ENCODE assay signal across 28 cellular contexts in the genomic region with DNA sequence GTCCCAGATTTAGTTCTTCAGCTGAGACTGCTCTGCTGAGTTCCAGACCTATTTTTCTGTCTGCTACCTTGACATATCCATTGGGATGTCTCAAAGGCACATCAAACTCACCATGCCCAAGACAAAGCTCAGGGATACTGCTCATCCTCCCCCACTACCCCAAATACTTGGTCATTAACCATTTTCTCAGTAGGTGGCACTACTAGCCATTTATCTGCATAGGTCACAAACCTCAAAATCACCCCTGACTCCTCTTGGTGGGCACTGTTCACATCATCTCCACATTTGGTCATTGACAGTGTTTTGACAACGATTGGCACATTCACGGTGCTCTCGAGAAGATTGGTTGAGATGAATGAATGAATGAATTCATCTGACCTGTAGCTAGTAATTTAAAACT. TPM values are rescaled to one million over a fixed set of nuclear protein-coding genes. Genes with fewer than 3 reads are reported as not detected.
"Had no signal": no experiment of that assay in that cellular context is flagged by ENCODE, and none has a peak within 500 bp of the region (broad histone marks: within the 10 kb centered on the region; RNA-seq: fewer than 3 reads in every experiment).

No MANE protein-coding gene starts in this region.

- H3K9me3 ChIP-seq: esophagus muscularis mucosa, gastroesophageal sphincter, heart left ventricle, prostate gland, tibial artery had no signal

- H3K27ac ChIP-seq: esophagus muscularis mucosa, gastroesophageal sphincter, heart left ventricle, prostate gland, tibial artery had no signal

- H3K9me3 Mint-ChIP-seq: activated CD4-positive, alpha-beta memory T cell treated with anti-CD3 and anti-CD28 coated beads for 36 hours; activated T-helper 1 cell treated with anti-CD3 and anti-CD28 coated beads, Interleukin-12 subunit alpha, Interleukin-12 subunit beta, Interleukin-2, Interleukin-4 antibody, amounts not matched to agents 30 ng/mL and 10 ng/mL and 1 ng/mL, durations not matched to agents 14 hours and 24 hours and 36 hours; dendritic cell treated with granulocyte-macrophage colony-stimulating factor and Interleukin-4, amounts not matched to agents 40 ng/mL and 50 ng/mL, for 4 days; immature natural killer cell; memory B cell; naive B cell; neural crest cell; WTC11 had no signal

- H3K27me3 Mint-ChIP-seq: activated CD4-positive, alpha-beta memory T cell treated with anti-CD3 and anti-CD28 coated beads for 36 hours; activated naive CD8-positive, alpha-beta T cell had no signal

- H3K4me1 Mint-ChIP-seq: immature natural killer cell, memory B cell, naive B cell, WTC11 had no signal

- H3K36me3 Mint-ChIP-seq: activated CD4-positive, alpha-beta memory T cell treated with anti-CD3 and anti-CD28 coated beads for 36 hours; activated naive CD8-positive, alpha-beta T cell; immature natural killer cell; memory B cell; naive B cell; WTC11 had no signal

- H3K4me3 Mint-ChIP-seq: activated CD4-positive, alpha-beta memory T cell treated with anti-CD3 and anti-CD28 coated beads for 36 hours; activated naive CD8-positive, alpha-beta T cell; activated T-helper 1 cell treated with anti-CD3 and anti-CD28 coated beads, Interleukin-12 subunit alpha, Interleukin-12 subunit beta, Interleukin-2, Interleukin-4 antibody, amounts not matched to agents 30 ng/mL and 10 ng/mL and 1 ng/mL, durations not matched to agents 14 hours and 24 hours and 36 hours; dendritic cell treated with granulocyte-macrophage colony-stimulating factor and Interleukin-4, amounts not matched to agents 40 ng/mL and 50 ng/mL, for 4 days; immature natural killer cell; memory B cell; naive B cell; neural crest cell; WTC11 had no signal

- H3K27ac Mint-ChIP-seq: activated CD4-positive, alpha-beta memory T cell treated with anti-CD3 and anti-CD28 coated beads for 36 hours; activated naive CD8-positive, alpha-beta T cell; activated T-helper 1 cell treated with anti-CD3 and anti-CD28 coated beads, Interleukin-12 subunit alpha, Interleukin-12 subunit beta, Interleukin-2, Interleukin-4 antibody, amounts not matched to agents 30 ng/mL and 10 ng/mL and 1 ng/mL, durations not matched to agents 14 hours and 24 hours and 36 hours; dendritic cell treated with granulocyte-macrophage colony-stimulating factor and Interleukin-4, amounts not matched to agents 40 ng/mL and 50 ng/mL, for 4 days; immature natural killer cell; memory B cell; naive B cell; WTC11 had no signal

- H3K36me3 ChIP-seq: esophagus muscularis mucosa, gastroesophageal sphincter, heart left ventricle, prostate gland, tibial artery had no signal

- ATAC-seq: gastroesophageal sphincter; heart left ventricle; left ventricle myocardium superior; right cardiac atrium; stimulated activated naive CD8-positive, alpha-beta T cell treated with anti-CD3 and anti-CD28 coated beads, Interleukin-15, Interleukin-2, amounts not matched to agents 100 U/mL and 50 U/mL, for 24 hours; WTC11 had no signal

- H3K27me3 ChIP-seq: heart left ventricle had no signal

- H3K4me3 ChIP-seq: esophagus muscularis mucosa, gastroesophageal sphincter, heart left ventricle, prostate gland, tibial artery had no signal

- H3K4me1 ChIP-seq: esophagus muscularis mucosa, gastroesophageal sphincter, prostate gland, tibial artery had no signal

- DNase-seq: activated CD4-positive, alpha-beta memory T cell treated with anti-CD3 and anti-CD28 coated beads for 36 hours; activated CD4-positive, alpha-beta T cell treated with anti-CD3 and anti-CD28 coated beads for 4 hours; activated T-cell treated with anti-CD3 and anti-CD28 coated beads for 4 hours; effector CD8-positive, alpha-beta T cell; heart left ventricle; immature natural killer cell; kidney glomerular epithelial cell; left ventricle myocardium superior; naive B cell; right cardiac atrium; stimulated activated naive CD8-positive, alpha-beta T cell treated with anti-CD3 and anti-CD28 coated beads, Interleukin-15, Interleukin-2, amounts not matched to agents 100 U/mL and 50 U/mL, for 24 hours; substantia nigra; tibial artery had no signal

RNA-seq across cellular contexts. Expression of a gene that starts 32.1 kb away (rescaled TPM):
- total RNA-seq: activated CD4-positive, alpha-beta memory T cell treated with anti-CD3 and anti-CD28 coated beads for 36 hours; activated T-helper 1 cell treated with anti-CD3 and anti-CD28 coated beads, Interleukin-12 subunit alpha, Interleukin-12 subunit beta, Interleukin-2, Interleukin-4 antibody, amounts not matched to agents 30 ng/mL and 10 ng/mL and 1 ng/mL, durations not matched to agents 14 hours and 24 hours and 36 hours; bronchial epithelial cell; endothelial cell of umbilical vein; esophagus muscularis mucosa; gastroesophageal sphincter; heart left ventricle; left ventricle myocardium superior; mononuclear cell; osteoblast had no signal
- polyA plus RNA-seq: endothelial cell of umbilical vein, heart left ventricle, immature natural killer cell, right cardiac atrium had no signal

RNA-seq across cellular contexts. Expression of a gene that starts 46.8 kb away (rescaled TPM):
- total RNA-seq: activated CD4-positive, alpha-beta memory T cell treated with anti-CD3 and anti-CD28 coated beads for 36 hours; activated T-helper 1 cell treated with anti-CD3 and anti-CD28 coated beads, Interleukin-12 subunit alpha, Interleukin-12 subunit beta, Interleukin-2, Interleukin-4 antibody, amounts not matched to agents 30 ng/mL and 10 ng/mL and 1 ng/mL, durations not matched to agents 14 hours and 24 hours and 36 hours; cerebellum; endothelial cell of umbilical vein; esophagus muscularis mucosa; gastroesophageal sphincter; heart left ventricle; left ventricle myocardium superior; mononuclear cell; neural crest cell; osteoblast; prostate gland; right cardiac atrium; skeletal muscle tissue had no signal
- polyA plus RNA-seq: endothelial cell of umbilical vein, heart left ventricle, right cardiac atrium had no signal
